8 cellular contexts compared by ENCODE assay signal in the genomic region with DNA sequence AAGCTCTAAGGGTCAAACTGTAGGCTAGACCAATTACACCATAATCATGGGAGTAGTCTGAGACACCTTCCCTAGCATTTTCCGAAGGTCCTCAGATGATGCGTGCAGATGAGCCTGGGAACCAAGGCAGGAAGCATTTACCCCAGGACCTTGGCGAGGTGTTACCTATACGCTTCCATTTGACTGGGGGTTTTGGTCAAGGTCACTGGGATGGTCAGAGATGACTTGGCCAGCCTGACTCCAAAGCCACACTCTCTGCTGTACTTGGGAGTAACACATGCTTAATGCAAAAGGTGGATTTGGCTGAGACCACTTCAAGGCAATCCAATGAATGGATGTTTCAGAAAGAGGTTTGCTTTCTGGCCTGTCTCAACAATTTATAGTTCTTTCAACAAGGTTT.
"Had no signal": no experiment of that assay in that cellular context is flagged by ENCODE, and none has a peak within 500 bp of the region (broad histone marks: within the 10 kb centered on the region; RNA-seq: fewer than 3 reads in every experiment).

No MANE protein-coding gene starts in this region.

- H2AFZ ChIP-seq: GM23248, GM23338 had no signal

- H3K4me3 ChIP-seq: GM23248, GM23338, HAP-1 had no signal

- DNase-seq: GM23248, GOT3, H7, H9, HCEC 1CT, HFFc6 had no signal

- H3K27ac ChIP-seq: GM23248 had no signal

- H3K36me3 ChIP-seq: HAP-1 had no signal

- H3K4me1 ChIP-seq: HAP-1 had no signal

- H3K4me2 ChIP-seq: GM23338 had no signal

- H3K9ac ChIP-seq: GM23248 had no signal

- H3K9me3 ChIP-seq: HAP-1 had no signal
